Comparison of ENCODE assay signal across 1 cellular context in the genomic region with DNA sequence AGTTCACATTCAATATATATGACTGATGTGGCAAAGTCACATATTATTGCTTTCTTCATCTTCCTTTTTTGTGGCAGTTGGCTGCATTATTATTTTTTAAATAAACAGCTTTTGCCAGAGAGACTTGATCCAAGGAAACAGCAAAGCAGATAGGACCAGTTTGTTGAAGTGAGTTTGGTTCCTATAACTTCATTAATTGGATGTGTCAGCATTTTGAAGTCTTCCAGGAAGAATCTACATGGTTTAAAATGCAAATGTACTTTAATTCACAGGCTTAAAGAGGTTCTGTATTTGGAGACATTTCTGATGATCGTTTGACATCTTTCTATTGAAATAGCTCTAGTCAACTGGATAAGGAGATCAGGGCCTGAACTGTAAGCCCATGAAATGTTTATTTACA.
TF ChIP-seq lines count a peak whose summit lies in the region.

No MANE protein-coding gene starts in this region.

TF ChIP-seq in HepG2, 621 proteins besides CTCF, POLR2A, EP300 and RAD21:
- TF ChIP-seq MAFF (IDR thresholded peaks at IDR 0.05; ENCODE audit: low read depth, low read length) (peak; percentile 85), ZBTB14 (CRISPR knock-in tag; IDR thresholded peaks at IDR 0.05) (no peak), MAFK (conservative IDR thresholded peaks at IDR 0.05 in 1 of 2, IDR thresholded peaks at IDR 0.05 in 1 of 2; ENCODE audit: low read length in 2 of 2) (peak; percentile 88 to 92)
